Comparison of ENCODE assay signal across 9 cellular contexts in genomic region chr10:3806603-3807002, GRCh38. TPM values are rescaled to one million over a fixed set of nuclear protein-coding genes. Genes with fewer than 3 reads are reported as not detected.
DNase-seq lines count a peak whose midpoint lies in the region; ATAC-seq and TF ChIP-seq lines count a peak whose summit lies in the region.
"Had no signal": no experiment of that assay in that cellular context is flagged by ENCODE, and none has a peak within 500 bp of the region (broad histone marks: within the 10 kb centered on the region; RNA-seq: fewer than 3 reads in every experiment).

No MANE protein-coding gene starts in this region.

- intact Hi-C loops in heart right ventricle (cut with DNase I) (loop anchor here in 4 of 10 donors (2.0 to 10.0 kb wide), 6 partner anchors 22 to 706 kb away; partner anchors contain the start of gene KLF6 (in 1 of the 4)), left cardiac atrium (cut with DNase I) (no loop called here), upper lobe of right lung (cut with DNase I) (no loop called here)

- peaks cover 16 to 89% (median 78%) of the 10 kb centered on the region in 9 donors for H3K4me1 ChIP-seq in heart right ventricle
- H3K4me1 ChIP-seq in upper lobe of right lung, result peaks cover 71% of the 10 kb centered on the region

- ATAC-seq in heart right ventricle (peak in 3 of 8 donors; percentile 6 to 12 (median 6)), left cardiac atrium (no peak), upper lobe of right lung (peak; percentile 68)

- TF ChIP-seq CTCF in heart right ventricle (IDR thresholded peaks at IDR 0.05) (no peak), VCaP (conservative IDR thresholded peaks at IDR 0.05) (no peak), upper lobe of right lung (IDR thresholded peaks at IDR 0.05) (no peak), GM10266 (IDR thresholded peaks at IDR 0.05; ENCODE audit: control insufficient read depth, insufficient read depth, low read depth, missing control alignments) (no peak)

- DNase-seq in heart right ventricle (no peak), left cardiac atrium (no peak), iris pigment epithelial cell (ENCODE audit: low read depth) (peak; percentile 78), upper lobe of right lung (no peak), HPDE6-E6E7 (ENCODE audit: extremely low spot score) (no peak), Ammon's horn (ENCODE audit: low spot score) (no peak), GM10266 (ENCODE audit: extremely low spot score) (no peak)

- H3K4me3 ChIP-seq in heart right ventricle, result no peak overlapping the region
- no peak overlapping the region for H3K4me3 ChIP-seq in upper lobe of right lung
- H3K4me3 ChIP-seq: SK-N-MC had no signal

- peak overlapping the region; percentile 51 to 95 (median 89) for H3K27ac ChIP-seq in heart right ventricle
- H3K27ac ChIP-seq in VCaP, result peak overlapping the region; percentile 79
- H3K27ac ChIP-seq in upper lobe of right lung, result peak overlapping the region; percentile 88
- H3K27ac ChIP-seq: SK-N-MC had no signal

- H3K27me3 ChIP-seq in heart right ventricle (no peaks in the 10 kb centered on the region), upper lobe of right lung (no peaks in the 10 kb centered on the region)

- 42 to 49% methylated on average over 5 of the region's 5 CpGs for WGBS in heart right ventricle, 2 donors

- H3K36me3 ChIP-seq in heart right ventricle, result no peaks in the 10 kb centered on the region
- no peaks in the 10 kb centered on the region for H3K36me3 ChIP-seq in upper lobe of right lung

- H3K9me3 ChIP-seq in heart right ventricle (no peaks in the 10 kb centered on the region), upper lobe of right lung (no peaks in the 10 kb centered on the region)

RNA-seq across cellular contexts. Expression of gene KLF6, which starts 21.6 kb away (rescaled TPM):
- total RNA-seq in heart right ventricle (10 to 100 TPM; 40.4 to 90.5 (median 56.6) TPM), left cardiac atrium (10 to 100 TPM; 76.3 to 78.7 TPM), upper lobe of right lung (247 TPM)
- 10 to 100 TPM; 22.1 to 34.1 TPM for polyA plus RNA-seq in heart right ventricle
